In the genomic region with DNA sequence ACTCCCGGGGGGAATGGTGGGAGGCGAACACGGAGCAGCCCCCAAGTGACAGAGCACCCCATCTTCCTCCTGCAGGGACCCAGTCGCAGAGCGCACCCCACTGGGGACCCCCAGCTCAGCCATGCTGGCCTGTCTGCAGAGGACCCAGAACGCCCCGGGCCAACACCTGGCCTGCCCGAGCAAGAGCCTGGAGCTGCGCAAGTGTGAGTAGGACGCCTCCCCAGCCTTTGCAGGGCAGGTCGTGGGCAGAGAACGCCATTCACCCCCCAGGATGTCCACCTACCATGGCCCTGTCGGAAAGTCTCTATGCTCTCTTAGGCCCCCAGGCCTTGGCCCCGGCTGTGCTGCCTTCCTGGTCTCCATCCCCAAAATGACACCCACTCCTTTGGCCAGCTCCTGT, we compare ENCODE assay signal across 20 cellular contexts. TPM values are rescaled to one million over a fixed set of nuclear protein-coding genes. Genes with fewer than 3 reads are reported as not detected.
DNase-seq lines count a peak whose midpoint lies in the region; TF ChIP-seq lines count a peak whose summit lies in the region.
"Had no signal": no experiment of that assay in that cellular context is flagged by ENCODE, and none has a peak within 500 bp of the region (broad histone marks: within the 10 kb centered on the region; RNA-seq: fewer than 3 reads in every experiment).

No MANE protein-coding gene starts in this region.

- no peaks in the 10 kb centered on the region for H3K9me3 ChIP-seq in tibial artery
- H3K9me3 ChIP-seq: BLaER1 treated with 17β-estradiol and CSF1 and Interleukin-3, amounts not matched to agents 10 nM and 100 nM; neutrophil had no signal

- no peak overlapping the region for H3K27ac Mint-ChIP-seq in activated naive CD4-positive, alpha-beta T cell treated with anti-CD3 and anti-CD28 coated beads for 36 hours
- H3K27ac Mint-ChIP-seq in glutamatergic neuron (ENCODE audit: unreplicated experiment): no peak overlapping the region
- H3K27ac Mint-ChIP-seq: activated CD4-positive, alpha-beta T cell treated with anti-CD3 and anti-CD28 coated beads, Interleukin-2, amount 10 ng/mL, durations not matched to agents 7 days and 5 days had no signal

- H3K4me1 ChIP-seq in tibial artery: no peaks in the 10 kb centered on the region

- H3K27ac ChIP-seq in tibial artery: no peak overlapping the region
- H3K27ac ChIP-seq: cardiac muscle cell, epithelial cell of prostate, neutrophil had no signal

- H3K4me3 Mint-ChIP-seq in activated naive CD4-positive, alpha-beta T cell treated with anti-CD3 and anti-CD28 coated beads for 36 hours: no peak overlapping the region
- H3K4me3 Mint-ChIP-seq in glutamatergic neuron (ENCODE audit: unreplicated experiment): no peak overlapping the region
- H3K4me3 Mint-ChIP-seq: activated CD4-positive, alpha-beta T cell treated with anti-CD3 and anti-CD28 coated beads, Interleukin-2, amount 10 ng/mL, durations not matched to agents 7 days and 5 days had no signal

- TF ChIP-seq CTCF in glutamatergic neuron (IDR thresholded peaks at IDR 0.05; ENCODE audit: partially characterized antibody, unreplicated experiment): no peak
- TF ChIP-seq CTCF in tibial artery (IDR thresholded peaks at IDR 0.05): no peak

- peaks cover 0 to 25% of the 10 kb centered on the region in 2 donors for H3K27me3 ChIP-seq in tibial artery
- H3K27me3 ChIP-seq: BLaER1 treated with 17β-estradiol and CSF1 and Interleukin-3, amounts not matched to agents 10 nM and 100 nM; cardiac muscle cell had no signal

- H3K4me3 ChIP-seq in tibial artery: no peak overlapping the region
- H3K4me3 ChIP-seq: BLaER1 treated with 17β-estradiol and CSF1 and Interleukin-3, amounts not matched to agents 10 nM and 100 nM; cardiac muscle cell; lung had no signal

- no peaks in the 10 kb centered on the region for H3K36me3 ChIP-seq in tibial artery
- H3K36me3 ChIP-seq: BLaER1 treated with 17β-estradiol and CSF1 and Interleukin-3, amounts not matched to agents 10 nM and 100 nM; cardiac muscle cell; neutrophil had no signal

- intact Hi-C loops in activated naive CD4-positive, alpha-beta T cell treated with anti-CD3 and anti-CD28 coated beads for 36 hours (cut with micrococcal nuclease): no loop called here
- intact Hi-C loops in tibial artery (cut with DNase I; ENCODE audit: low total_unique reads): no loop called here

- H3K4me1 Mint-ChIP-seq in activated naive CD4-positive, alpha-beta T cell treated with anti-CD3 and anti-CD28 coated beads for 36 hours (ENCODE audit: low read depth): no peaks in the 10 kb centered on the region
- peaks cover 21% of the 10 kb centered on the region for H3K4me1 Mint-ChIP-seq in glutamatergic neuron (ENCODE audit: low read depth, unreplicated experiment)
- H3K4me1 Mint-ChIP-seq: activated CD4-positive, alpha-beta T cell treated with anti-CD3 and anti-CD28 coated beads, Interleukin-2, amount 10 ng/mL, durations not matched to agents 7 days and 5 days had no signal

- no peaks in the 10 kb centered on the region for H3K9me3 Mint-ChIP-seq in activated naive CD4-positive, alpha-beta T cell treated with anti-CD3 and anti-CD28 coated beads for 36 hours
- peaks cover 1% of the 10 kb centered on the region for H3K9me3 Mint-ChIP-seq in glutamatergic neuron (ENCODE audit: unreplicated experiment)
- H3K9me3 Mint-ChIP-seq: activated CD4-positive, alpha-beta T cell treated with anti-CD3 and anti-CD28 coated beads, Interleukin-2, amount 10 ng/mL, durations not matched to agents 7 days and 5 days had no signal

- no peaks in the 10 kb centered on the region for H3K36me3 Mint-ChIP-seq in activated naive CD4-positive, alpha-beta T cell treated with anti-CD3 and anti-CD28 coated beads for 36 hours (ENCODE audit: low read depth)
- no peaks in the 10 kb centered on the region for H3K36me3 Mint-ChIP-seq in glutamatergic neuron (ENCODE audit: unreplicated experiment)

- peak; percentile 7 for DNase-seq in activated naive CD4-positive, alpha-beta T cell treated with anti-CD3 and anti-CD28 coated beads, Interleukin-2, amount 50 U/mL, for 16 hours
- no peak for DNase-seq in activated naive CD4-positive, alpha-beta T cell treated with anti-CD3 and anti-CD28 coated beads for 36 hours
- DNase-seq in glutamatergic neuron (peak; percentile 5), mesenteric fat pad (ENCODE audit: low spot score) (peak; percentile 82), tibial artery (peak; percentile 4 to 59), NOMO-1 (lab: John Stamatoyannopoulos, UW; ENCODE audit: unreplicated experiment in 2 of 2) (no peak), NCI-H1930 (lab: John Stamatoyannopoulos, UW) (no peak), glomerular visceral epithelial cell (ENCODE audit: extremely low spot score) (no peak)
- DNase-seq: ACHN; activated CD4-positive, alpha-beta T cell treated with anti-CD3 and anti-CD28 coated beads, Interleukin-2, amount 10 ng/mL, durations not matched to agents 7 days and 5 days; Calu3; MV-4-11; NCI-H2171; NCI-H526; SHP77 treated with DMSO at 0.1 percent for 48 hours had no signal

- H3K27me3 Mint-ChIP-seq in activated naive CD4-positive, alpha-beta T cell treated with anti-CD3 and anti-CD28 coated beads for 36 hours (ENCODE audit: low read depth): no peaks in the 10 kb centered on the region
- peaks cover 3% of the 10 kb centered on the region for H3K27me3 Mint-ChIP-seq in glutamatergic neuron (ENCODE audit: unreplicated experiment)

- CTCF ChIA-PET in activated naive CD4-positive, alpha-beta T cell treated with anti-CD3 and anti-CD28 coated beads for 36 hours (lab: Charles Lee): no interaction called here

RNA-seq across cellular contexts. Expression of a gene that starts 30.4 kb away (rescaled TPM):
- total RNA-seq in activated naive CD4-positive, alpha-beta T cell treated with anti-CD3 and anti-CD28 coated beads for 36 hours: under 1 TPM; 0.20 to 0.38 TPM
- 18.1 TPM for total RNA-seq in glutamatergic neuron (ENCODE audit: unreplicated experiment)
- total RNA-seq in mesenteric fat pad: 2.7 TPM

Comparison
In these comparisons a context has a peak if more than half of its experiments do, and no peak if none do; other contexts are left out.
1. DNase-seq: peak in activated naive CD4-positive, alpha-beta T cell treated with anti-CD3 and anti-CD28 coated beads, Interleukin-2, amount 50 U/mL, for 16 hours (single experiment), glutamatergic neuron (single experiment), mesenteric fat pad (single experiment) and tibial artery (2 of 2); none in activated naive CD4-positive, alpha-beta T cell treated with anti-CD3 and anti-CD28 coated beads for 36 hours (single experiment), NOMO-1 (0 of 2), NCI-H1930 (0 of 2) and glomerular visceral epithelial cell (single experiment).